8 cellular contexts compared by ENCODE assay signal in genomic region chr11:62542750-62543567, GRCh38. TPM values are rescaled to one million over a fixed set of nuclear protein-coding genes. Genes with fewer than 3 reads are reported as not detected.
A peak's percentile ranks its signal among the peaks of the same experiment; 100 is the strongest.
DNase-seq lines count a peak whose midpoint lies in the region; ATAC-seq and TF ChIP-seq lines count a peak whose summit lies in the region.

No MANE protein-coding gene starts in this region.

- no peaks in the 10 kb centered on the region for H3K27me3 Mint-ChIP-seq in natural killer cell treated with Interleukin-12 subunit alpha and Interleukin-12 subunit beta and Interleukin-15 and Interleukin-18, amount 100 ng/mL, for 72 hours
- no peaks in the 10 kb centered on the region for H3K27me3 Mint-ChIP-seq in type B pancreatic cell

- DNase-seq in GM04504 (ENCODE audit: low read depth) = peak; percentile 70
- peak; percentile 87 for DNase-seq in HT1080 (ENCODE audit: low read depth)
- peak; percentile 92 for DNase-seq in RPMI8226
- DNase-seq in activated effector memory CD4-positive, alpha-beta T cell treated with anti-CD3 and anti-CD28 coated beads, Interleukin-2, amount 50 U/mL, for 16 hours = peak; percentile 91
- DNase-seq in fibroblast of pulmonary artery (ENCODE audit: low read depth) = peak; percentile 77
- DNase-seq in natural killer cell treated with Interleukin-12 subunit alpha and Interleukin-12 subunit beta and Interleukin-15 and Interleukin-18, amount 100 ng/mL, for 72 hours (ENCODE audit: low spot score) = peak; percentile 85
- peak; percentile 87 for DNase-seq in type B pancreatic cell (ENCODE audit: extremely low spot score, unreplicated experiment)
- no peak for DNase-seq in putamen (ENCODE audit: low spot score)

- peak; percentile 73 to 79 for ATAC-seq in natural killer cell treated with Interleukin-12 subunit alpha and Interleukin-12 subunit beta and Interleukin-15 and Interleukin-18, amount 100 ng/mL, for 72 hours

- no peaks in the 10 kb centered on the region for H3K36me3 Mint-ChIP-seq in natural killer cell treated with Interleukin-12 subunit alpha and Interleukin-12 subunit beta and Interleukin-15 and Interleukin-18, amount 100 ng/mL, for 72 hours
- H3K36me3 Mint-ChIP-seq in type B pancreatic cell = peaks cover 7% of the 10 kb centered on the region

- H3K4me3 ChIP-seq in fibroblast of pulmonary artery (replicated peaks; ENCODE audit: low read depth, low read length) = peak overlapping the region; percentile 73

- TF ChIP-seq CTCF in fibroblast of pulmonary artery (IDR thresholded peaks at IDR 0.05; ENCODE audit: low read length, missing control alignments) = peak; percentile 90
- peak; percentile 97 for TF ChIP-seq CTCF in type B pancreatic cell (conservative IDR thresholded peaks at IDR 0.05)

- peaks cover 68 to 69% of the 10 kb centered on the region in 2 donors for H3K4me1 Mint-ChIP-seq in natural killer cell treated with Interleukin-12 subunit alpha and Interleukin-12 subunit beta and Interleukin-15 and Interleukin-18, amount 100 ng/mL, for 72 hours (ENCODE audit: low read depth in 2 of 2)
- peaks cover 47% of the 10 kb centered on the region for H3K4me1 Mint-ChIP-seq in type B pancreatic cell (ENCODE audit: unreplicated experiment)

- peak overlapping the region; percentile 83 for H3K4me3 Mint-ChIP-seq in natural killer cell treated with Interleukin-12 subunit alpha and Interleukin-12 subunit beta and Interleukin-15 and Interleukin-18, amount 100 ng/mL, for 72 hours
- H3K4me3 Mint-ChIP-seq in type B pancreatic cell = peak overlapping the region; percentile 97

- no peaks in the 10 kb centered on the region for H3K9me3 Mint-ChIP-seq in natural killer cell treated with Interleukin-12 subunit alpha and Interleukin-12 subunit beta and Interleukin-15 and Interleukin-18, amount 100 ng/mL, for 72 hours
- no peaks in the 10 kb centered on the region for H3K9me3 Mint-ChIP-seq in type B pancreatic cell

- peak overlapping the region; percentile 91 to 97 for H3K27ac Mint-ChIP-seq in natural killer cell treated with Interleukin-12 subunit alpha and Interleukin-12 subunit beta and Interleukin-15 and Interleukin-18, amount 100 ng/mL, for 72 hours
- H3K27ac Mint-ChIP-seq in type B pancreatic cell = peak overlapping the region; percentile 97

RNA-seq across cellular contexts. Expression of gene AHNAK, which starts 3.6 kb away (rescaled TPM):
- 184 and 193 TPM in 2 replicates for total RNA-seq in HT1080 (2014; rRNA removed; shearing (Covaris generic))
- polyA plus RNA-seq in HT1080 (2015; cell fraction: cytosol; rRNA removed) = 26.7 and 39.2 TPM in 2 replicates
- polyA plus RNA-seq in HT1080 (2015; cell fraction: nucleus; rRNA removed) = 503 and 597 TPM in 2 replicates
- 10 to 100 TPM; 49.2 to 60.0 TPM for total RNA-seq in natural killer cell treated with Interleukin-12 subunit alpha and Interleukin-12 subunit beta and Interleukin-15 and Interleukin-18, amount 100 ng/mL, for 72 hours
- 302 and 656 TPM in 2 replicates for total RNA-seq in type B pancreatic cell (ENCODE audit: low replicate concordance)

RNA-seq across cellular contexts. Expression of gene EEF1G, which starts 30.7 kb away (rescaled TPM):
- 1,970 and 1,995 TPM in 2 replicates for total RNA-seq in HT1080 (2014; rRNA removed; shearing (Covaris generic))
- 2,414 and 2,444 TPM in 2 replicates for polyA plus RNA-seq in HT1080 (2015; cell fraction: cytosol; rRNA removed)
- 1,033 and 1,120 TPM in 2 replicates for polyA plus RNA-seq in HT1080 (2015; cell fraction: nucleus; rRNA removed)
- 1,000 to 10,000 TPM in 1 of 2 donors, 100 to 1,000 TPM in 1; 898 to 1,016 TPM for total RNA-seq in natural killer cell treated with Interleukin-12 subunit alpha and Interleukin-12 subunit beta and Interleukin-15 and Interleukin-18, amount 100 ng/mL, for 72 hours
- total RNA-seq in type B pancreatic cell (ENCODE audit: low replicate concordance) = 1,846 and 2,051 TPM in 2 replicates

RNA-seq across cellular contexts. Expression of gene TUT1, which starts 48.4 kb away (rescaled TPM):
- total RNA-seq in HT1080 (2014; rRNA removed; shearing (Covaris generic)) = 19.6 and 21.0 TPM in 2 replicates
- 27.4 and 27.9 TPM in 2 replicates for polyA plus RNA-seq in HT1080 (2015; cell fraction: cytosol; rRNA removed)
- 89.5 and 94.7 TPM in 2 replicates for polyA plus RNA-seq in HT1080 (2015; cell fraction: nucleus; rRNA removed)
- 10 to 100 TPM; 24.1 to 35.7 TPM for total RNA-seq in natural killer cell treated with Interleukin-12 subunit alpha and Interleukin-12 subunit beta and Interleukin-15 and Interleukin-18, amount 100 ng/mL, for 72 hours
- 15.0 and 22.1 TPM in 2 replicates for total RNA-seq in type B pancreatic cell (ENCODE audit: low replicate concordance)

RNA-seq across cellular contexts. Expression of gene MTA2, which starts 58.7 kb away (rescaled TPM):
- 179 and 193 TPM in 2 replicates for total RNA-seq in HT1080 (2014; rRNA removed; shearing (Covaris generic))
- 73.0 and 73.7 TPM in 2 replicates for polyA plus RNA-seq in HT1080 (2015; cell fraction: cytosol; rRNA removed)
- polyA plus RNA-seq in HT1080 (2015; cell fraction: nucleus; rRNA removed) = 174 and 191 TPM in 2 replicates
- total RNA-seq in natural killer cell treated with Interleukin-12 subunit alpha and Interleukin-12 subunit beta and Interleukin-15 and Interleukin-18, amount 100 ng/mL, for 72 hours = 100 to 1,000 TPM; 234 to 259 TPM
- total RNA-seq in type B pancreatic cell (ENCODE audit: low replicate concordance) = 148 and 152 TPM in 2 replicates
